In the genomic region with DNA sequence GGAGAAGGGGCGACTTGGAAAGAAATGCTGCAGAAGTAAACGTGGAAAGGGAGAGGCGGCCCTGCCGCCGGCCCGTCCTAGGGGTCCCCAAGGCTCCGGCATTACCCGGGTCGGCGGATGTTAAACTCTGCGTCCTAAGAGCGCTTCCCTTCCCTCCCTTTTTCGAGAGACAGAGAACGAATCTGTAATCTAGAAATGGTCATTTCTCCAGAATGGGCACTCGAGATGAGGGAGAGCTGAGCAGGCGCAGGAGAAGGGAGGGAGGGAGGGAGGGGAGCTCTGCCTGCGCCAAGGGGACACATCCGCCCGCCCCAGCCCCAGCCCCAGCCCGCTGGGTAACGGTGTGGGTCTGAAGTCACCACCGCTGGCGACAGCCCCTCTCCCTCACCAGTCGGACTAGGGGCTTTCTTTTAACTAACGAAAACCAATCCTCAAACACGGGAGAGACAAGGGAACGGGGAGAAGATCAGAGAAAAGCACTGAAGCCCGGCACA, we compare ENCODE assay signal across 8 cellular contexts. TPM values are rescaled to one million over a fixed set of nuclear protein-coding genes. Genes with fewer than 3 reads are reported as not detected.
DNase-seq lines count a peak whose midpoint lies in the region; ATAC-seq, FAIRE-seq and TF ChIP-seq lines count a peak whose summit lies in the region.

No MANE protein-coding gene starts in this region.

- TF ChIP-seq EP300 in K562 (IDR thresholded peaks at IDR 0.05; ENCODE audit: low read length), result no peak

- peak overlapping the region; percentile 97 for H3K4me2 ChIP-seq in Loucy (ENCODE audit: low read depth, low read length, poor library complexity, severe bottlenecking)
- peak overlapping the region; percentile 86 for H3K4me2 ChIP-seq in K562 (ENCODE audit: insufficient read depth, low read length)

- H3K4me1 Mint-ChIP-seq in CD14-positive monocyte, result peaks cover 55% of the 10 kb centered on the region

- H2AFZ ChIP-seq in Loucy (ENCODE audit: low read length), result no peak overlapping the region
- no peak overlapping the region for H2AFZ ChIP-seq in K562 (ENCODE audit: low read depth, low read length)

- in situ Hi-C loops in K562 (cut with MboI), result no loop called here

- H3K9me1 ChIP-seq in K562 (ENCODE audit: control insufficient read depth, insufficient read depth, low read length), result peaks cover 5% of the 10 kb centered on the region

- H3K27me3 ChIP-seq in Loucy (ENCODE audit: insufficient read depth, low read length, poor library complexity, severe bottlenecking) (peaks cover 6% of the 10 kb centered on the region), K562 (ENCODE audit: control insufficient read depth in 2 of 2, insufficient read depth in 2 of 2, low read length in 2 of 2) (no peaks in the 10 kb centered on the region), subcutaneous abdominal adipose tissue (ENCODE audit: control insufficient read depth in 5 of 5, insufficient read depth in 4 of 5, low read length in 5 of 5) (peaks cover 0 to 25% (median 6%) of the 10 kb centered on the region in 5 donors)

- peaks cover 0 to 21% (median 8%) of the 10 kb centered on the region in 7 donors for H3K9me3 Mint-ChIP-seq in CD14-positive monocyte

- no peak for TF ChIP-seq CTCF in CD14-positive monocyte (IDR thresholded peaks at IDR 0.05)
- no peak for TF ChIP-seq CTCF in Loucy (conservative IDR thresholded peaks at IDR 0.05; ENCODE audit: low read length)
- TF ChIP-seq CTCF in K562 (IDR thresholded peaks at IDR 0.05 in 2 of 3, conservative IDR thresholded peaks at IDR 0.05 in 1 of 3; ENCODE audit: insufficient read depth in 2 of 3, low read depth in 1 of 3, low read length in 3 of 3), result no peak

- H3K4me3 ChIP-seq in Loucy (ENCODE audit: low read length, poor library complexity, severe bottlenecking) (peak overlapping the region; percentile 96), K562 (peak overlapping the region; percentile 84), subcutaneous abdominal adipose tissue (ENCODE audit: low read depth in 1 of 5, low read length in 5 of 5) (peak overlapping the region; percentile 61 to 99 (median 96))

- intact Hi-C loops in CD14-positive monocyte (cut with micrococcal nuclease) (loop anchor here (5.0 kb wide), 2 partner anchors 37 to 42 kb away; no protein-coding TSS in a partner anchor), K562 (cut with micrococcal nuclease) (loop anchor here (2.0 kb wide), 1 partner anchor 51 kb away; no protein-coding TSS in a partner anchor)

- no peaks in the 10 kb centered on the region for H3K9me2 ChIP-seq in Loucy (replicated peaks; ENCODE audit: low read depth, low read length)

- H3K27ac ChIP-seq in K562 (ENCODE audit: extremely low read depth, low read depth, low read length) (peak overlapping the region; percentile 74), subcutaneous abdominal adipose tissue (ENCODE audit: low read depth, low read length) (no peak overlapping the region)

- peak overlapping the region; percentile 79 to 100 (median 87) for H3K27ac Mint-ChIP-seq in CD14-positive monocyte

- BruUV-seq in K562 (replicated peaks; lab: Mats Ljungman, UMichigan), result no TSS peak

- ATAC-seq in K562, result no peak

- CTCF ChIA-PET in K562 (lab: Yijun Ruan, JAX; ENCODE audit: low intra/inter-chr PET ratio), result interaction anchor here (0.9 kb wide), 1 partner anchor 12 kb away, joined by 3 read pairs; no protein-coding TSS in a partner anchor

- peaks cover 4 to 20% of the 10 kb centered on the region in 2 donors for H3K36me3 Mint-ChIP-seq in CD14-positive monocyte

- DNase-seq in CD14-positive monocyte (ENCODE audit: low spot score) (no peak), K562 (ENCODE audit: extremely low read depth in 1 of 4, low spot score in 3 of 4) (peak in 2 of 4 experiments; percentile 30 to 63), kidney tubule cell (ENCODE audit: low spot score) (peak; percentile 20), glomerular visceral epithelial cell (ENCODE audit: extremely low spot score) (no peak), SW 1271 (lab: John Stamatoyannopoulos, UW) (no peak)
- no peak for DNase-seq in activated CD4-positive, alpha-beta T cell treated with anti-CD3 and anti-CD28 coated beads, Interleukin-2, amount 50 U/mL, for 48 hours

- H3K9ac ChIP-seq in Loucy (ENCODE audit: low read depth, low read length, poor library complexity, severe bottlenecking), result peak overlapping the region; percentile 100
- peak overlapping the region; percentile 77 to 96 for H3K9ac ChIP-seq in K562 (ENCODE audit: insufficient read depth in 1 of 2, low read depth in 2 of 2, low read length in 2 of 2)
- peak overlapping the region in 3 of 5 donors; percentile 3 to 43 (median 20) for H3K9ac ChIP-seq in subcutaneous abdominal adipose tissue (ENCODE audit: low read length in 5 of 5)

- H4K20me1 ChIP-seq in Loucy (ENCODE audit: insufficient read depth, low read length, poor library complexity, severe bottlenecking) (peaks cover 51% of the 10 kb centered on the region), K562 (replicated peaks; ENCODE audit: control insufficient read depth, insufficient read depth, low read length) (peaks cover 46% of the 10 kb centered on the region)

- POLR2A ChIA-PET in K562 (lab: Yijun Ruan, JAX), result interaction anchor here (0.5 to 3.4 kb wide), 8 partner anchors 8 to 243 kb away, joined by 3 to 16 read pairs (median 4); no protein-coding TSS in a partner anchor

- 0% methylated on average over 3 of the region's 28 CpGs for WGBS in K562 (ENCODE audit: insufficient coverage, low coverage, missing lambda C conversion rate)

- no peaks in the 10 kb centered on the region; the same call in 1 of the 2 replicates for H3K36me3 ChIP-seq in Loucy (ENCODE audit: insufficient read depth, low read length)
- peaks cover 46% of the 10 kb centered on the region; the same call in 2 of the 3 replicates for H3K36me3 ChIP-seq in K562 (ENCODE audit: control insufficient read depth, insufficient read depth, low read length)
- H3K36me3 ChIP-seq in subcutaneous abdominal adipose tissue (ENCODE audit: control insufficient read depth in 5 of 5, insufficient read depth in 5 of 5, low read length in 5 of 5), result peaks cover 0 to 2% (median 0%) of the 10 kb centered on the region in 5 donors

- no peaks in the 10 kb centered on the region for H3K9me3 ChIP-seq in Loucy (ENCODE audit: insufficient read depth, low read depth, low read length)
- no peaks in the 10 kb centered on the region for H3K9me3 ChIP-seq in K562 (replicated peaks; ENCODE audit: control insufficient read depth, insufficient read depth, low read depth, low read length)
- peaks cover 0 to 2% (median 0%) of the 10 kb centered on the region in 5 donors for H3K9me3 ChIP-seq in subcutaneous abdominal adipose tissue (ENCODE audit: control insufficient read depth in 5 of 5, low read length in 5 of 5)

- peaks cover 81% of the 10 kb centered on the region for H3K79me2 ChIP-seq in Loucy (ENCODE audit: insufficient read depth, low read length)
- peaks cover 87% of the 10 kb centered on the region for H3K79me2 ChIP-seq in K562 (ENCODE audit: control insufficient read depth, insufficient read depth, low read length)

- FAIRE-seq in K562 (lab: Jason Lieb, UNC), result peak; percentile 65

- H3K4me1 ChIP-seq in Loucy (ENCODE audit: insufficient read depth, low read length, poor library complexity, severe bottlenecking), result peaks cover 31% of the 10 kb centered on the region
- H3K4me1 ChIP-seq in K562 (replicated peaks in 1 of 2; ENCODE audit: control insufficient read depth in 2 of 2, insufficient read depth in 2 of 2, low read length in 2 of 2), result peaks cover 40 to 69% of the 10 kb centered on the region in 2 experiments
- H3K4me1 ChIP-seq in subcutaneous abdominal adipose tissue (ENCODE audit: control insufficient read depth in 5 of 5, insufficient read depth in 5 of 5, low read length in 5 of 5), result peaks cover 22 to 71% (median 64%) of the 10 kb centered on the region in 5 donors

- TF ChIP-seq POLR2A in K562 (conservative IDR thresholded peaks at IDR 0.05), result no peak

- H3K27me3 Mint-ChIP-seq in CD14-positive monocyte (ENCODE audit: low read depth in 3 of 3), result peaks cover 0 to 50% (median 0%) of the 10 kb centered on the region in 3 donors

- TF ChIP-seq RAD21 in K562 (CRISPR knock-in tag; conservative IDR thresholded peaks at IDR 0.05 in 1 of 2, IDR thresholded peaks at IDR 0.05 in 1 of 2), result no peak

- peaks cover 10% of the 10 kb centered on the region; the same call in 1 of the 2 replicates for H3F3A ChIP-seq in Loucy (ENCODE audit: low read depth)

- H3K4me3 Mint-ChIP-seq in CD14-positive monocyte, result peak overlapping the region; percentile 88 to 99

RNA-seq across cellular contexts. Expression of gene HCFC1, which starts 1.7 kb away (rescaled TPM):
- polyA plus RNA-seq in CD14-positive monocyte (1 to 10 TPM; 1.9 to 3.8 TPM), K562 (2011; rRNA removed) (5.9 and 8.7 TPM in 2 replicates), K562 (2014; fragmentation: Illumina TruSeq; extraction: Trizol) (45.3 and 68.0 TPM in 2 replicates), K562 (2014; fragmentation: Nextera tagmentation; extraction: Ambion mirVana) (10 to 100 TPM in 1 of 2 experiments, 1 to 10 TPM in 1; 2.8 to 10.5 TPM), K562 (2014; rRNA removed) (44.8 and 45.2 TPM in 2 replicates)
- 39.3 and 72.5 TPM in 2 replicates for total RNA-seq in K562 (2011; cell fraction: chromatin; rRNA removed; ENCODE audit: low replicate concordance)
- 41.0 and 46.2 TPM in 2 replicates for total RNA-seq in K562 (2011; cell fraction: nucleolus; rRNA removed)
- 38.1 and 43.2 TPM in 2 replicates for total RNA-seq in K562 (2011; cell fraction: nucleoplasm; rRNA removed)
- total RNA-seq in K562 (2014; rRNA removed) (39.2 and 59.3 TPM in 2 replicates), K562 (2014; rRNA removed; fragmentation: Illumina TruSeq; extraction: Trizol) (9.1 and 10.3 TPM in 2 replicates), K562 (2015; rRNA removed; fragmentation: Illumina TruSeq; extraction: Trizol) (17.1 and 23.4 TPM in 2 replicates), K562 (2021) (121 and 133 TPM in 2 replicates)
- polyA plus RNA-seq in K562 (2011; cell fraction: cytosol; rRNA removed), result 11.3 and 17.7 TPM in 2 replicates
- 39.1 and 51.6 TPM in 2 replicates for polyA plus RNA-seq in K562 (2011; cell fraction: nucleus; rRNA removed)
- 37.4 and 57.1 TPM in 2 replicates for polyA plus RNA-seq in K562 (2012)
- 4.5 and 6.6 TPM in 2 replicates for polyA minus RNA-seq in K562 (2011; rRNA and poly(A)+ RNA removed)
- polyA minus RNA-seq in K562 (2011; cell fraction: cytosol; rRNA and poly(A)+ RNA removed), result 55.8 and 74.4 TPM in 2 replicates
- polyA minus RNA-seq in K562 (2011; cell fraction: nucleus; rRNA and poly(A)+ RNA removed), result 14.8 and 15.6 TPM in 2 replicates

RNA-seq across cellular contexts. Expression of gene TMEM187, which starts 2.6 kb away (rescaled TPM):
- 1 to 10 TPM; 2.8 to 4.9 TPM for polyA plus RNA-seq in CD14-positive monocyte
- total RNA-seq in K562 (2011; cell fraction: chromatin; rRNA removed; ENCODE audit: low replicate concordance), result 4.7 and 15.6 TPM in 2 replicates
- 17.4 and 21.8 TPM in 2 replicates for total RNA-seq in K562 (2011; cell fraction: nucleolus; rRNA removed)
- total RNA-seq in K562 (2011; cell fraction: nucleoplasm; rRNA removed), result 9.3 and 9.5 TPM in 2 replicates
- 3.3 and 5.1 TPM in 2 replicates for total RNA-seq in K562 (2014; rRNA removed)
- 0.93 and 1.2 TPM in 2 replicates for total RNA-seq in K562 (2014; rRNA removed; fragmentation: Illumina TruSeq; extraction: Trizol)
- total RNA-seq in K562 (2015; rRNA removed; fragmentation: Illumina TruSeq; extraction: Trizol), result 1.1 and 1.6 TPM in 2 replicates
- 6.4 and 8.5 TPM in 2 replicates for total RNA-seq in K562 (2021)
- 5.6 and 8.1 TPM in 2 replicates for polyA plus RNA-seq in K562 (2011; rRNA removed)
- polyA plus RNA-seq in K562 (2011; cell fraction: cytosol; rRNA removed), result 12.5 and 24.6 TPM in 2 replicates
- polyA plus RNA-seq in K562 (2011; cell fraction: nucleus; rRNA removed), result 6.3 and 6.4 TPM in 2 replicates
- 3.9 and 12.2 TPM in 2 replicates for polyA plus RNA-seq in K562 (2012)
- 1.2 and 2.0 TPM in 2 replicates for polyA plus RNA-seq in K562 (2014; fragmentation: Illumina TruSeq; extraction: Trizol)
- polyA plus RNA-seq in K562 (2014; fragmentation: Nextera tagmentation; extraction: Ambion mirVana), result 1 to 10 TPM in 1 of 2 experiments, under 1 TPM in 1; 0.13 to 1.1 TPM
- polyA plus RNA-seq in K562 (2014; rRNA removed), result 4.0 TPM in 2 replicates
- 3.7 and 4.9 TPM in 2 replicates for polyA minus RNA-seq in K562 (2011; rRNA and poly(A)+ RNA removed)
- polyA minus RNA-seq in K562 (2011; cell fraction: cytosol; rRNA and poly(A)+ RNA removed), result 5.6 and 6.4 TPM in 2 replicates
- polyA minus RNA-seq in K562 (2011; cell fraction: nucleus; rRNA and poly(A)+ RNA removed), result 1.3 and 1.8 TPM in 2 replicates

RNA-seq across cellular contexts. Expression of gene RENBP, which starts 25.5 kb away (rescaled TPM):
- 1 to 10 TPM; 2.7 to 3.8 TPM for polyA plus RNA-seq in CD14-positive monocyte
- 14.9 and 45.4 TPM in 2 replicates for total RNA-seq in K562 (2011; cell fraction: chromatin; rRNA removed; ENCODE audit: low replicate concordance)
- total RNA-seq in K562 (2011; cell fraction: nucleolus; rRNA removed), result 31.0 and 32.8 TPM in 2 replicates
- 15.7 and 24.1 TPM in 2 replicates for total RNA-seq in K562 (2011; cell fraction: nucleoplasm; rRNA removed)
- total RNA-seq in K562 (2014; rRNA removed), result 8.4 and 9.5 TPM in 2 replicates
- 2.7 and 4.0 TPM in 2 replicates for total RNA-seq in K562 (2014; rRNA removed; fragmentation: Illumina TruSeq; extraction: Trizol)
- 12.3 and 13.4 TPM in 2 replicates for total RNA-seq in K562 (2015; rRNA removed; fragmentation: Illumina TruSeq; extraction: Trizol)
- 9.6 and 14.8 TPM in 2 replicates for total RNA-seq in K562 (2021)
- polyA plus RNA-seq in K562 (2011; rRNA removed), result 12.7 and 16.4 TPM in 2 replicates
- 21.2 and 25.6 TPM in 2 replicates for polyA plus RNA-seq in K562 (2011; cell fraction: cytosol; rRNA removed)
- 48.7 and 48.8 TPM in 2 replicates for polyA plus RNA-seq in K562 (2011; cell fraction: nucleus; rRNA removed)
- polyA plus RNA-seq in K562 (2012), result 24.3 and 60.0 TPM in 2 replicates
- 5.6 and 7.3 TPM in 2 replicates for polyA plus RNA-seq in K562 (2014; fragmentation: Illumina TruSeq; extraction: Trizol)
- polyA plus RNA-seq in K562 (2014; fragmentation: Nextera tagmentation; extraction: Ambion mirVana), result under 1 TPM in 1 of 2 experiments, not detected in 1; 0.07 TPM
- polyA plus RNA-seq in K562 (2014; rRNA removed), result 11.1 and 11.6 TPM in 2 replicates
- polyA minus RNA-seq in K562 (2011; rRNA and poly(A)+ RNA removed), result 5.5 and 12.0 TPM in 2 replicates
- 7.0 and 13.6 TPM in 2 replicates for polyA minus RNA-seq in K562 (2011; cell fraction: cytosol; rRNA and poly(A)+ RNA removed)
- polyA minus RNA-seq in K562 (2011; cell fraction: nucleus; rRNA and poly(A)+ RNA removed), result 9.8 and 16.1 TPM in 2 replicates

RNA-seq across cellular contexts. Expression of gene NAA10, which starts 35.1 kb away (rescaled TPM):
- polyA plus RNA-seq in CD14-positive monocyte (10 to 100 TPM; 46.7 to 47.9 TPM), K562 (2011; rRNA removed) (105 and 117 TPM in 2 replicates), K562 (2014; fragmentation: Illumina TruSeq; extraction: Trizol) (192 and 229 TPM in 2 replicates), K562 (2014; fragmentation: Nextera tagmentation; extraction: Ambion mirVana) (10 to 100 TPM; 11.1 to 26.5 TPM), K562 (2014; rRNA removed) (250 and 277 TPM in 2 replicates)
- total RNA-seq in K562 (2011; cell fraction: chromatin; rRNA removed; ENCODE audit: low replicate concordance), result 126 and 302 TPM in 2 replicates
- total RNA-seq in K562 (2011; cell fraction: nucleolus; rRNA removed), result 207 and 213 TPM in 2 replicates
- 179 and 187 TPM in 2 replicates for total RNA-seq in K562 (2011; cell fraction: nucleoplasm; rRNA removed)
- total RNA-seq in K562 (2014; rRNA removed) (152 and 196 TPM in 2 replicates), K562 (2014; rRNA removed; fragmentation: Illumina TruSeq; extraction: Trizol) (101 and 103 TPM in 2 replicates), K562 (2015; rRNA removed; fragmentation: Illumina TruSeq; extraction: Trizol) (134 and 146 TPM in 2 replicates), K562 (2021) (226 and 231 TPM in 2 replicates)
- polyA plus RNA-seq in K562 (2011; cell fraction: cytosol; rRNA removed), result 174 and 276 TPM in 2 replicates
- 211 and 324 TPM in 2 replicates for polyA plus RNA-seq in K562 (2011; cell fraction: nucleus; rRNA removed)
- polyA plus RNA-seq in K562 (2012), result 177 and 213 TPM in 2 replicates
- 45.9 and 88.5 TPM in 2 replicates for polyA minus RNA-seq in K562 (2011; rRNA and poly(A)+ RNA removed)
- 72.1 and 79.8 TPM in 2 replicates for polyA minus RNA-seq in K562 (2011; cell fraction: cytosol; rRNA and poly(A)+ RNA removed)
- polyA minus RNA-seq in K562 (2011; cell fraction: nucleus; rRNA and poly(A)+ RNA removed), result 70.5 and 80.1 TPM in 2 replicates

RNA-seq across cellular contexts. Expression of gene ARHGAP4, which starts 43.9 kb away (rescaled TPM):
- 10 to 100 TPM; 51.5 to 64.4 TPM for polyA plus RNA-seq in CD14-positive monocyte
- 54.8 and 157 TPM in 2 replicates for total RNA-seq in K562 (2011; cell fraction: chromatin; rRNA removed; ENCODE audit: low replicate concordance)
- 105 and 155 TPM in 2 replicates for total RNA-seq in K562 (2011; cell fraction: nucleolus; rRNA removed)
- 55.0 and 81.2 TPM in 2 replicates for total RNA-seq in K562 (2011; cell fraction: nucleoplasm; rRNA removed)
- total RNA-seq in K562 (2014; rRNA removed), result 52.7 and 81.2 TPM in 2 replicates
- total RNA-seq in K562 (2014; rRNA removed; fragmentation: Illumina TruSeq; extraction: Trizol), result 3.1 and 5.5 TPM in 2 replicates
- 32.7 and 36.8 TPM in 2 replicates for total RNA-seq in K562 (2015; rRNA removed; fragmentation: Illumina TruSeq; extraction: Trizol)
- 70.5 and 81.8 TPM in 2 replicates for total RNA-seq in K562 (2021)
- polyA plus RNA-seq in K562 (2011; rRNA removed), result 9.6 and 29.7 TPM in 2 replicates
- 21.0 and 26.6 TPM in 2 replicates for polyA plus RNA-seq in K562 (2011; cell fraction: cytosol; rRNA removed)
- polyA plus RNA-seq in K562 (2011; cell fraction: nucleus; rRNA removed), result 174 and 259 TPM in 2 replicates
- polyA plus RNA-seq in K562 (2012), result 59.1 and 135 TPM in 2 replicates
- 13.5 and 40.2 TPM in 2 replicates for polyA plus RNA-seq in K562 (2014; fragmentation: Illumina TruSeq; extraction: Trizol)
- 1 to 10 TPM in 1 of 2 experiments, under 1 TPM in 1; 0.30 to 1.7 TPM for polyA plus RNA-seq in K562 (2014; fragmentation: Nextera tagmentation; extraction: Ambion mirVana)
- polyA plus RNA-seq in K562 (2014; rRNA removed), result 63.7 and 77.8 TPM in 2 replicates
- 3.6 and 6.7 TPM in 2 replicates for polyA minus RNA-seq in K562 (2011; rRNA and poly(A)+ RNA removed)
- polyA minus RNA-seq in K562 (2011; cell fraction: cytosol; rRNA and poly(A)+ RNA removed), result 13.5 and 33.9 TPM in 2 replicates
- 26.9 and 53.0 TPM in 2 replicates for polyA minus RNA-seq in K562 (2011; cell fraction: nucleus; rRNA and poly(A)+ RNA removed)

Comparison
In these comparisons a context has a peak if more than half of its experiments do, and no peak if none do; other contexts are left out.
1. H3K9ac ChIP-seq: peak in every context shown above with its lines; median percentile 100 in Loucy; 86 in K562; 20 in subcutaneous abdominal adipose tissue.